In genomic region chr12:3022411-3022810, GRCh38 we compare ENCODE assay signal across 1 cellular context.
TF ChIP-seq lines count a peak whose summit lies in the region.

No MANE protein-coding gene starts in this region.

TF ChIP-seq in GM23338, 12 proteins besides CTCF, POLR2A, EP300 and RAD21 (continued from another document):
- TF ChIP-seq ZNF462 (CRISPR knock-in tag; IDR thresholded peaks at IDR 0.05): no peak
- TF ChIP-seq STAT1 (IDR thresholded peaks at IDR 0.05; ENCODE audit: unreplicated experiment): no peak
- no peak for TF ChIP-seq REST (IDR thresholded peaks at IDR 0.05; ENCODE audit: unreplicated experiment)
- TF ChIP-seq ETS1 (IDR thresholded peaks at IDR 0.05): no peak
- no peak for TF ChIP-seq JUNB (IDR thresholded peaks at IDR 0.05; ENCODE audit: unreplicated experiment)
- no peak for TF ChIP-seq POLR2AphosphoS5 (IDR thresholded peaks at IDR 0.05; ENCODE audit: low read depth)
- TF ChIP-seq ZNF331 (CRISPR knock-in tag; IDR thresholded peaks at IDR 0.05; ENCODE audit: low read depth): no peak
